In the genomic region with DNA sequence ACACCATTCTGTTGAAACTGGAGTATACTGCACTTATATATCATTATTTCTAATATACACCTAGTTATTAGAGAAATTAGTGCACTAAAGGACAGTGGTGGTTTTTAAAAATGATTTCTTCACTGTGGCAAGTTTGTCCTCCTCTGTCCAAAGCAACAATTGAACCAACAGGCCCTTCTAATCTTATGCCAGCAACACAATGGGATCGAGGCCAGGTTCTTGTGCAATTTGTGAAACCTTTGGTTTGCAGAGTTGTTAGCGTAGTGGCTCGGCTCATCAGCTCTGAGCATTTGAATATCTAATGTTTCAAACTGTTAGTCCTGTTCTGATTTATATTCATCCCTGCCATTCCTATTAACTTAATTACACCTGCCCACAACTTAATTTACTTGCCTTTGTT, we compare ENCODE assay signal across 1 cellular context.
TF ChIP-seq lines count a peak whose summit lies in the region.

No MANE protein-coding gene starts in this region.

TF ChIP-seq in HepG2, 621 proteins besides CTCF, POLR2A, EP300 and RAD21:
- TF ChIP-seq CEBPB (IDR thresholded peaks at IDR 0.05; ENCODE audit: borderline replicate concordance, low read depth, low read length): peak; percentile 79
- TF ChIP-seq, protein P1, sequence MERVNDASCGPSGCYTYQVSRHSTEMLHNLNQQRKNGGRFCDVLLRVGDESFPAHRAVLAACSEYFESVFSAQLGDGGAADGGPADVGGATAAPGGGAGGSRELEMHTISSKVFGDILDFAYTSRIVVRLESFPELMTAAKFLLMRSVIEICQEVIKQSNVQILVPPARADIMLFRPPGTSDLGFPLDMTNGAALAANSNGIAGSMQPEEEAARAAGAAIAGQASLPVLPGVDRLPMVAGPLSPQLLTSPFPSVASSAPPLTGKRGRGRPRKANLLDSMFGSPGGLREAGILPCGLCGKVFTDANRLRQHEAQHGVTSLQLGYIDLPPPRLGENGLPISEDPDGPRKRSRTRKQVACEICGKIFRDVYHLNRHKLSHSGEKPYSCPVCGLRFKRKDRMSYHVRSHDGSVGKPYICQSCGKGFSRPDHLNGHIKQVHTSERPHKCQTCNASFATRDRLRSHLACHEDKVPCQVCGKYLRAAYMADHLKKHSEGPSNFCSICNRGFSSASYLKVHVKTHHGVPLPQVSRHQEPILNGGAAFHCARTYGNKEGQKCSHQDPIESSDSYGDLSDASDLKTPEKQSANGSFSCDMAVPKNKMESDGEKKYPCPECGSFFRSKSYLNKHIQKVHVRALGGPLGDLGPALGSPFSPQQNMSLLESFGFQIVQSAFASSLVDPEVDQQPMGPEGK (CRISPR knock-in tag; IDR thresholded peaks at IDR 0.05): no peak
